2 cellular contexts compared by ENCODE assay signal in genomic region chr6:46927066-46927465, GRCh38.
TF ChIP-seq lines count a peak whose summit lies in the region.

No MANE protein-coding gene starts in this region.

TF ChIP-seq in SK-N-SH, 30 proteins besides CTCF, POLR2A, EP300 and RAD21 (continued from another document):
- TF ChIP-seq TEAD4 (IDR thresholded peaks at IDR 0.05; ENCODE audit: borderline replicate concordance, insufficient read depth), result no peak
- TF ChIP-seq MEF2A (IDR thresholded peaks at IDR 0.05; ENCODE audit: borderline replicate concordance, low read depth), result no peak
- TF ChIP-seq NFIC (IDR thresholded peaks at IDR 0.05; ENCODE audit: borderline replicate concordance), result no peak
- no peak for TF ChIP-seq CHD2 (IDR thresholded peaks at IDR 0.05; ENCODE audit: low read length, partially characterized antibody)
- TF ChIP-seq GATA2 (CRISPR knock-in tag; IDR thresholded peaks at IDR 0.05), result no peak
- TF ChIP-seq EZH2phosphoT487 (IDR thresholded peaks at IDR 0.05; ENCODE audit: borderline replicate concordance, low read depth), result no peak
- no peak for TF ChIP-seq GABPA (IDR thresholded peaks at IDR 0.05; ENCODE audit: low read depth)

TF ChIP-seq in SK-N-SH treated with all-trans-retinoic acid at 6 μM for 48 hours, 23 proteins besides CTCF, POLR2A, EP300 and RAD21 (continued from another document):
- no peak for TF ChIP-seq ZC3H10 (CRISPR knock-in tag; IDR thresholded peaks at IDR 0.05)
- no peak for TF ChIP-seq CREB5 (CRISPR knock-in tag; IDR thresholded peaks at IDR 0.05; ENCODE audit: low read depth)
- TF ChIP-seq POU6F1 (CRISPR knock-in tag; IDR thresholded peaks at IDR 0.05; ENCODE audit: borderline replicate concordance, low read depth), result no peak
- TF ChIP-seq PATZ1 (CRISPR knock-in tag; IDR thresholded peaks at IDR 0.05; ENCODE audit: borderline replicate concordance), result no peak
- TF ChIP-seq ZNF70 (CRISPR knock-in tag; IDR thresholded peaks at IDR 0.05), result no peak
- no peak for TF ChIP-seq CSDC2 (CRISPR knock-in tag; IDR thresholded peaks at IDR 0.05)
